In genomic region chr16:85259831-85260165, GRCh38 we compare ENCODE assay signal across 25 cellular contexts.
"Had no signal": no experiment of that assay in that cellular context is flagged by ENCODE, and none has a peak within 500 bp of the region (broad histone marks: within the 10 kb centered on the region; RNA-seq: fewer than 3 reads in every experiment).

No MANE protein-coding gene starts in this region.

- H3K36me3 Mint-ChIP-seq: activated naive CD4-positive, alpha-beta T cell treated with anti-CD3 and anti-CD28 coated beads, Interleukin-2, amount 10 ng/mL, durations not matched to agents 7 days and 5 days; brain; naive thymus-derived CD4-positive, alpha-beta T cell had no signal

- H3K27ac ChIP-seq: dorsolateral prefrontal cortex, left ventricle myocardium inferior, parathyroid adenoma, right lobe of liver, tibial nerve, uterus had no signal

- H3K27me3 Mint-ChIP-seq: stimulated activated naive CD8-positive, alpha-beta T cell treated with anti-CD3 and anti-CD28 coated beads, Interleukin-15, Interleukin-2, amounts not matched to agents 100 ng/mL and 50 ng/mL, for 24 hours had no signal

- H3K27ac Mint-ChIP-seq: activated naive CD4-positive, alpha-beta T cell treated with anti-CD3 and anti-CD28 coated beads, Interleukin-2, amount 10 ng/mL, durations not matched to agents 7 days and 5 days; activated naive CD8-positive, alpha-beta T cell treated with anti-CD3 and anti-CD28 coated beads, Interleukin-2, amount 50 U/mL, for 24 hours; naive thymus-derived CD4-positive, alpha-beta T cell; stimulated activated naive CD8-positive, alpha-beta T cell treated with anti-CD3 and anti-CD28 coated beads, Interleukin-15, Interleukin-2, amounts not matched to agents 100 ng/mL and 50 ng/mL, for 24 hours had no signal

- H3K4me1 Mint-ChIP-seq: activated naive CD4-positive, alpha-beta T cell treated with anti-CD3 and anti-CD28 coated beads, Interleukin-2, amount 10 ng/mL, durations not matched to agents 7 days and 5 days had no signal

- ATAC-seq: activated CD4-positive, CD25-positive, alpha-beta regulatory T cell treated with anti-CD3 and anti-CD28 coated beads, Interleukin-2, amount 50 U/mL, for 24 hours; activated naive CD8-positive, alpha-beta T cell treated with anti-CD3 and anti-CD28 coated beads, Interleukin-2, amount 50 U/mL, for 24 hours; naive thymus-derived CD4-positive, alpha-beta T cell; right lobe of liver had no signal

- DNase-seq: activated CD4-positive, alpha-beta T cell treated with anti-CD3 and anti-CD28 coated beads, Interleukin-2, amount 50 U/mL, for 1 hour; activated CD8-positive, alpha-beta memory T cell treated with anti-CD3 and anti-CD28 coated beads, Interleukin-2, amount 50 U/mL, for 4 hours; activated effector memory CD4-positive, alpha-beta T cell treated with Interleukin-2 at 50 U/mL for 16 hours; activated naive CD4-positive, alpha-beta T cell treated with anti-CD3 and anti-CD28 coated beads, Interleukin-2, amount 10 ng/mL, durations not matched to agents 7 days and 5 days; activated naive CD8-positive, alpha-beta T cell treated with anti-CD3 and anti-CD28 coated beads, Interleukin-2, amount 50 U/mL, for 24 hours; activated T-cell treated with anti-CD3 and anti-CD28 coated beads, Interleukin-2, amount 50 U/mL, for 48 hours; anterior cingulate cortex; caudate nucleus; dorsolateral prefrontal cortex; head of caudate nucleus; kidney; left ventricle myocardium inferior; mammary epithelial cell; naive thymus-derived CD4-positive, alpha-beta T cell; right lobe of liver; small intestine; stimulated activated CD4-positive, alpha-beta T cell treated with anti-CD3 and anti-CD28 coated beads, Interleukin-15, amount 100 ng/mL, for 24 hours; stimulated activated CD4-positive, alpha-beta T cell treated with anti-CD3 and anti-CD28 coated beads, Interleukin-2, amount 100 ng/mL, for 48 hours; T-helper 9 cell; uterus had no signal

- H3K9me3 Mint-ChIP-seq: activated naive CD4-positive, alpha-beta T cell treated with anti-CD3 and anti-CD28 coated beads, Interleukin-2, amount 10 ng/mL, durations not matched to agents 7 days and 5 days; activated naive CD8-positive, alpha-beta T cell treated with anti-CD3 and anti-CD28 coated beads, Interleukin-2, amount 50 U/mL, for 24 hours; naive thymus-derived CD4-positive, alpha-beta T cell; stimulated activated naive CD8-positive, alpha-beta T cell treated with anti-CD3 and anti-CD28 coated beads, Interleukin-15, Interleukin-2, amounts not matched to agents 100 ng/mL and 50 ng/mL, for 24 hours had no signal

- H3K4me1 ChIP-seq: left ventricle myocardium inferior, uterus had no signal

- H3K4me3 ChIP-seq: dorsolateral prefrontal cortex, left ventricle myocardium inferior, right lobe of liver, tibial nerve, uterus had no signal

- H3K27me3 ChIP-seq: right lobe of liver, uterus had no signal

- H2AFZ ChIP-seq: parathyroid adenoma had no signal

- H3K36me3 ChIP-seq: left ventricle myocardium inferior, right lobe of liver, tibial nerve, uterus had no signal

- H3K9ac ChIP-seq: parathyroid adenoma had no signal

- H3K4me3 Mint-ChIP-seq: activated naive CD4-positive, alpha-beta T cell treated with anti-CD3 and anti-CD28 coated beads, Interleukin-2, amount 10 ng/mL, durations not matched to agents 7 days and 5 days; activated naive CD8-positive, alpha-beta T cell treated with anti-CD3 and anti-CD28 coated beads, Interleukin-2, amount 50 U/mL, for 24 hours; brain; naive thymus-derived CD4-positive, alpha-beta T cell; stimulated activated naive CD8-positive, alpha-beta T cell treated with anti-CD3 and anti-CD28 coated beads, Interleukin-15, Interleukin-2, amounts not matched to agents 100 ng/mL and 50 ng/mL, for 24 hours had no signal

- H3K9me3 ChIP-seq: left ventricle myocardium inferior, right lobe of liver, tibial nerve, uterus had no signal
